ENCODE assay signal across 15 cellular contexts in the genomic region with DNA sequence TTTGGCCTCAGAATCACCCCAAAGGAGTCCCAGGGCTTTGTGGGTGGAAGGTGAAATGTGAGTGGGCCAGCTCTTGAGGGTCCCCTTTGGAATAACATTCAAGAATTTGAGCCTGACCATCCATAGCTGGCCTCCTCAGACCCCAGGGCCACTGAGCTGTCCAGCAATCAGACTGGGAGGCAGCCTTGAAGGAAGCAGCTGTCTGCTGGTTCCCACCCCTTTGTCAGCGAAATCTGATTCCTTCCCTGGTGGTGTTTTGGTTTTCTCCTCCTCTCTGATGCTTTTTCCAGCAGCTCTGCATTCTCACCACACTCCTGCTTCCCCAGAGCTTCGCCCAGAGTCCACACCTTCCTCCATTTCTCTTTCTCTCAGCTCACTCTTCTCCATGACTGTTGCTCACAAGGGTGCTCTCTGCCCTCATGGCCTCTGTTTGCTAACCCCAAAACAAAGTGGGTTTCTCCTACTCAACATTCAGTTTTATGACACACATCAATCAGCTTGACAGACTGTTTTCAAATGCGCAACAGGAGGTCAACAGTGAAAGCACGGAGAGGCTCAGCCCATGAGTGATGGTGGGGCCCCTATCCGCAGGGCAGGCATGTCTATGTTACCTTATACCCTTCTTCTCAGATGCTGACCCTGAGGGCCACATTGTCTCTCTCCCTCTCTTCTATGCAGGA.
A peak's percentile ranks its signal among the peaks of the same experiment; 100 is the strongest.
DNase-seq lines count a peak whose midpoint lies in the region; ATAC-seq and TF ChIP-seq lines count a peak whose summit lies in the region.
"Had no signal": no experiment of that assay in that cellular context is flagged by ENCODE, and none has a peak within 500 bp of the region (broad histone marks: within the 10 kb centered on the region; RNA-seq: fewer than 3 reads in every experiment).

No MANE protein-coding gene starts in this region.

- DNase-seq in H7 = peak; percentile 47
- peak; percentile 50 to 67 for DNase-seq in NCI-H1930 (lab: John Stamatoyannopoulos, UW)
- peak; percentile 24 for DNase-seq in neuronal stem cell (ENCODE audit: low spot score)
- DNase-seq in hypothalamus (lab: John Stamatoyannopoulos, UW) = no peak
- DNase-seq in left lobe of liver (ENCODE audit: low spot score) = no peak
- DNase-seq: activated CD8-positive, alpha-beta memory T cell treated with anti-CD3 and anti-CD28 coated beads for 24 hours; activated gamma-delta T cell; dorsolateral prefrontal cortex; HCEC 1CT; immature natural killer cell; MG63; NK-92 treated with Interleukin-12 subunit alpha and Interleukin-12 subunit beta, amount 100 ng/mL, for 24 hours; stimulated activated CD4-positive, alpha-beta T cell treated with anti-CD3 and anti-CD28 coated beads, Interleukin-2, amount 100 ng/mL, for 48 hours had no signal

- no CpG with 5 or more reads among the region's 5 CpGs for WGBS in neuronal stem cell (ENCODE audit: extremely low coverage in 2 of 2, insufficient read length in 2 of 2, insufficient replicate concordance in 1 of 2), 2 donors

- H3K27ac ChIP-seq in neuronal stem cell (replicated peaks; ENCODE audit: low read length) = no peak overlapping the region
- H3K27ac ChIP-seq: dorsolateral prefrontal cortex had no signal

- H3K4me3 ChIP-seq in H7 (ENCODE audit: insufficient read depth, low read depth, low read length) = no peak overlapping the region
- no peak overlapping the region for H3K4me3 ChIP-seq in neuronal stem cell (ENCODE audit: low read length in 2 of 2)
- H3K4me3 ChIP-seq: dorsolateral prefrontal cortex, MG63 had no signal

- H3K9ac ChIP-seq in neuronal stem cell (ENCODE audit: low read depth, low read length, poor library complexity) = no peak overlapping the region

- no peaks in the 10 kb centered on the region for H3K79me1 ChIP-seq in neuronal stem cell (ENCODE audit: low read depth, low read length)

- no peak overlapping the region for H2BK120ac ChIP-seq in neuronal stem cell (ENCODE audit: low read depth, low read length)

- H3K4me2 ChIP-seq in neuronal stem cell (ENCODE audit: insufficient read depth, low read length, poor library complexity, severe bottlenecking) = no peak overlapping the region

- no peak overlapping the region for H4K8ac ChIP-seq in neuronal stem cell (ENCODE audit: low read depth, low read length)

- H3K4ac ChIP-seq in neuronal stem cell (ENCODE audit: low read length) = no peak overlapping the region

- H2AK5ac ChIP-seq in neuronal stem cell (ENCODE audit: low read depth, low read length) = no peak overlapping the region

- H2BK15ac ChIP-seq in neuronal stem cell (ENCODE audit: low read length) = no peak overlapping the region

- peak; percentile 53 for ATAC-seq in SK-N-SH treated with all-trans-retinoic acid at 6 μM for 48 hours
- ATAC-seq in GM21786 (IDR thresholded peaks at IDR 0.05; ENCODE audit: unreplicated experiment) = no peak
- no peak for ATAC-seq in left lobe of liver

- no peaks in the 10 kb centered on the region for H3K36me3 ChIP-seq in H7 (replicated peaks; ENCODE audit: control insufficient read depth, insufficient read depth, low read length)
- peaks cover 2 to 97% of the 10 kb centered on the region in 2 donors for H3K36me3 ChIP-seq in neuronal stem cell (replicated peaks in 1 of 2; ENCODE audit: control insufficient read depth in 2 of 2, insufficient read depth in 2 of 2, low read length in 2 of 2)
- H3K36me3 ChIP-seq: MG63 had no signal

- H2BK12ac ChIP-seq in neuronal stem cell (ENCODE audit: low read length) = no peak overlapping the region

- no peak overlapping the region for H3K18ac ChIP-seq in neuronal stem cell (ENCODE audit: low read length)

- H3K27me3 ChIP-seq in H7 (ENCODE audit: control insufficient read depth, insufficient read depth, low read length) (no peaks in the 10 kb centered on the region), neuronal stem cell (ENCODE audit: control insufficient read depth in 3 of 3, insufficient read depth in 3 of 3, low read depth in 1 of 3, low read length in 3 of 3) (no peaks in the 10 kb centered on the region)
- H3K27me3 ChIP-seq: dorsolateral prefrontal cortex, MG63 had no signal

- H3K4me1 ChIP-seq in neuronal stem cell (ENCODE audit: control insufficient read depth in 2 of 2, insufficient read depth in 1 of 2, low read depth in 1 of 2, low read length in 2 of 2) = peaks cover 10 to 11% of the 10 kb centered on the region in 2 donors

- no peak overlapping the region for H2BK5ac ChIP-seq in neuronal stem cell (ENCODE audit: low read length)

- no peak overlapping the region for H2AFZ ChIP-seq in neuronal stem cell (ENCODE audit: low read length)

- no peak overlapping the region for H3K14ac ChIP-seq in neuronal stem cell (ENCODE audit: low read length)

- no peak overlapping the region for H3K23ac ChIP-seq in neuronal stem cell (ENCODE audit: low read depth, low read length, poor library complexity)

- no peak overlapping the region for H4K91ac ChIP-seq in neuronal stem cell (ENCODE audit: low read depth, low read length, poor library complexity)

- H3K9me3 ChIP-seq in neuronal stem cell (replicated peaks in 1 of 2; ENCODE audit: control insufficient read depth in 2 of 2, insufficient read depth in 1 of 2, low read depth in 1 of 2, low read length in 2 of 2) = no peaks in the 10 kb centered on the region
- H3K9me3 ChIP-seq: MG63 had no signal

TF ChIP-seq in SK-N-SH treated with all-trans-retinoic acid at 6 μM for 48 hours, 23 proteins besides CTCF, POLR2A, EP300 and RAD21:
- no peak for TF ChIP-seq TCF4 (CRISPR knock-in tag; IDR thresholded peaks at IDR 0.05; ENCODE audit: borderline replicate concordance)
- TF ChIP-seq ZFP30 (CRISPR knock-in tag; IDR thresholded peaks at IDR 0.05) = no peak

Comparison
In these comparisons a context has a peak if more than half of its experiments do, and no peak if none do; other contexts are left out.
1. DNase-seq: peak in H7 (single experiment), NCI-H1930 (2 of 2) and neuronal stem cell (single experiment); none in hypothalamus (0 of 51) and left lobe of liver (single experiment).